In the genomic region with DNA sequence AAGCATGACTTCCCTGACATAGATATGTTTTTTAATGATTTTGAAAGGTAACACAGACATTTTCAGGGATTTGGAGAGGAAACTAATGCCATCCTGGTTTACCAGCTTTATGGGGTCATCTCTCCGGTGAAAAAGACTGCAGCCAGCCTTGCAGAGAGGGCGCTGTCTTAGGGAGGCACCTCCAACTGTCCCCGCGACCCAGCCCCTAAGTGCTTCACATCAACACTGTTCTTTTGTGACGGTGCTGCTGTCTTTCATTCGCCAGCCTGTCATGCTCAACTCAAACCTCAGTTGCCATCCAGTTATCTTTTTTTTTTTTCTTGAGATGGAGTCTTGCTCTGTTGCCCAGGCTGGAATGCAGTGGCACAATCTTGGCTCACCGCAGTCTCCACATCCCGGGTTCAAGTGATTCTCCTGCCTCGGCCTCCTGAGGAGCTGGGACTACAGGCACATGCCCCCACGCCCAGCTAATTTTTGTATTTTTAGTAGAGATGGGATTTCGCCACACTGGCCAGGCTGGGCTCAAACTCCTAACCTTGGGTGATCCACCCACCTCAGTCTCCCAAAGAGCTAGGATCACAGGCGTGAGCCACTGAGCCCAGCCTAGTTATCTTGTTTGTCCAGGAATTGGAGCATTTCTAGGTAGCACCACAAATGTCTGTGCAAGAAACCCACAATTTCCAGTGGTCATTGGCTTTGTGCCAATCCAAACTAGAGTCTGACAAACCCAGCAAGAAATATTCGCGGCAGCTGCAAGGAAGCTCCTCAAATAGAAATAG, we compare ENCODE assay signal across 11 cellular contexts. TPM values are rescaled to one million over a fixed set of nuclear protein-coding genes. Genes with fewer than 3 reads are reported as not detected.
DNase-seq lines count a peak whose midpoint lies in the region; ATAC-seq and TF ChIP-seq lines count a peak whose summit lies in the region.
"Had no signal": no experiment of that assay in that cellular context is flagged by ENCODE, and none has a peak within 500 bp of the region (broad histone marks: within the 10 kb centered on the region; RNA-seq: fewer than 3 reads in every experiment).

No MANE protein-coding gene starts in this region.

- CTCF ChIA-PET in activated CD8-positive, alpha-beta T cell treated with anti-CD3 and anti-CD28 coated beads, Interleukin-2, amount 10 ng/mL, durations not matched to agents 7 days and 5 days (lab: Charles Lee), result interaction anchor here (1.4 kb wide), 1 partner anchor 85 kb away, joined by 4 read pairs; no protein-coding TSS in a partner anchor

- H3K36me3 ChIP-seq in SJSA1, result 0 out of 2 replicates have a peak, but pooled peaks cover 4% of the 10 kb centered on the region

- ATAC-seq in GM19324 (IDR thresholded peaks at IDR 0.05; ENCODE audit: low FRiP score, unreplicated experiment), result no peak
- no peak for ATAC-seq in activated CD8-positive, alpha-beta T cell treated with anti-CD3 and anti-CD28 coated beads, Interleukin-2, amount 10 ng/mL, durations not matched to agents 7 days and 5 days

- H3K4me3 Mint-ChIP-seq in activated CD8-positive, alpha-beta T cell treated with anti-CD3 and anti-CD28 coated beads, Interleukin-2, amount 10 ng/mL, durations not matched to agents 7 days and 5 days, result no peak overlapping the region
- H3K4me3 Mint-ChIP-seq: dendritic cell treated with granulocyte-macrophage colony-stimulating factor and Interleukin-4, amounts not matched to agents 40 ng/mL and 50 ng/mL, for 4 days had no signal

- TF ChIP-seq CTCF in fibroblast of pulmonary artery (IDR thresholded peaks at IDR 0.05; ENCODE audit: low read length, missing control alignments), result no peak

- H3K4me3 ChIP-seq in SJSA1 (no peak overlapping the region), fibroblast of pulmonary artery (replicated peaks; ENCODE audit: low read depth, low read length) (no peak overlapping the region)

- no peaks in the 10 kb centered on the region for H3K36me3 Mint-ChIP-seq in activated CD8-positive, alpha-beta T cell treated with anti-CD3 and anti-CD28 coated beads, Interleukin-2, amount 10 ng/mL, durations not matched to agents 7 days and 5 days (ENCODE audit: low read depth)
- H3K36me3 Mint-ChIP-seq: immature natural killer cell had no signal

- H3K9me3 ChIP-seq in SJSA1 (replicated peaks), result no peaks in the 10 kb centered on the region

- no peak overlapping the region for H3K27ac ChIP-seq in SJSA1

- no peaks in the 10 kb centered on the region for H3K27me3 ChIP-seq in SJSA1 (replicated peaks)

- DNase-seq in NOMO-1 treated with DMSO at 0.1 percent for 48 hours (lab: John Stamatoyannopoulos, UW; ENCODE audit: unreplicated experiment) (peak; percentile 13), NOMO-1 treated with dmso at 0.1 percent for 144 hours (lab: John Stamatoyannopoulos, UW; ENCODE audit: unreplicated experiment) (no peak), SJSA1 (ENCODE audit: low read depth in 1 of 2, low spot score in 2 of 2) (peak; percentile 54 to 68), fibroblast of pulmonary artery (ENCODE audit: low read depth) (peak; percentile 64), smooth muscle cell of the brain vasculature (ENCODE audit: low read depth, low spot score) (peak; percentile 78), activated T-cell treated with anti-CD3 and anti-CD28 coated beads for 4 hours (no peak)
- no peak for DNase-seq in activated CD8-positive, alpha-beta T cell treated with anti-CD3 and anti-CD28 coated beads, Interleukin-2, amount 10 ng/mL, durations not matched to agents 7 days and 5 days
- DNase-seq: activated T-cell treated with anti-CD3 and anti-CD28 coated beads, Interleukin-2, amount 50 U/mL, for 1 hour; immature natural killer cell had no signal

- POLR2A ChIA-PET in activated CD8-positive, alpha-beta T cell treated with anti-CD3 and anti-CD28 coated beads, Interleukin-2, amount 10 ng/mL, durations not matched to agents 7 days and 5 days (lab: Charles Lee), result no interaction called here

- peaks cover 5% of the 10 kb centered on the region for H3K27me3 Mint-ChIP-seq in activated CD8-positive, alpha-beta T cell treated with anti-CD3 and anti-CD28 coated beads, Interleukin-2, amount 10 ng/mL, durations not matched to agents 7 days and 5 days (ENCODE audit: low read depth)

- no peak overlapping the region for H3K27ac Mint-ChIP-seq in activated CD8-positive, alpha-beta T cell treated with anti-CD3 and anti-CD28 coated beads, Interleukin-2, amount 10 ng/mL, durations not matched to agents 7 days and 5 days
- H3K27ac Mint-ChIP-seq: dendritic cell treated with granulocyte-macrophage colony-stimulating factor and Interleukin-4, amounts not matched to agents 40 ng/mL and 50 ng/mL, for 4 days had no signal

- peaks cover 38% of the 10 kb centered on the region for H3K4me1 ChIP-seq in SJSA1 (replicated peaks)

- no peaks in the 10 kb centered on the region for H3K9me3 Mint-ChIP-seq in activated CD8-positive, alpha-beta T cell treated with anti-CD3 and anti-CD28 coated beads, Interleukin-2, amount 10 ng/mL, durations not matched to agents 7 days and 5 days (ENCODE audit: insufficient read depth)
- H3K9me3 Mint-ChIP-seq: dendritic cell treated with granulocyte-macrophage colony-stimulating factor and Interleukin-4, amounts not matched to agents 40 ng/mL and 50 ng/mL, for 4 days; immature natural killer cell had no signal

- peaks cover 40% of the 10 kb centered on the region for H3K4me1 Mint-ChIP-seq in activated CD8-positive, alpha-beta T cell treated with anti-CD3 and anti-CD28 coated beads, Interleukin-2, amount 10 ng/mL, durations not matched to agents 7 days and 5 days (ENCODE audit: low read depth)

RNA-seq across cellular contexts. Expression of gene PDE9A, which starts 24.1 kb away (rescaled TPM):
- 6.5 and 10.3 TPM in 2 replicates for total RNA-seq in SJSA1 (2014; rRNA removed; shearing (Covaris generic))
- 10 to 100 TPM in 1 of 2 experiments, 1 to 10 TPM in 1; 8.3 to 10.8 TPM for total RNA-seq in activated CD8-positive, alpha-beta T cell treated with anti-CD3 and anti-CD28 coated beads, Interleukin-2, amount 10 ng/mL, durations not matched to agents 7 days and 5 days

Comparison
In these comparisons a context has a peak if more than half of its experiments do, and no peak if none do; other contexts are left out.
1. DNase-seq: peak in NOMO-1 treated with DMSO at 0.1 percent for 48 hours (single experiment), SJSA1 (2 of 2), fibroblast of pulmonary artery (single experiment) and smooth muscle cell of the brain vasculature (single experiment); none in NOMO-1 treated with dmso at 0.1 percent for 144 hours (single experiment), activated CD8-positive, alpha-beta T cell treated with anti-CD3 and anti-CD28 coated beads, Interleukin-2, amount 10 ng/mL, durations not matched to agents 7 days and 5 days (single experiment) and activated T-cell treated with anti-CD3 and anti-CD28 coated beads for 4 hours (single experiment).